ENCODE assay signal across 8 cellular contexts in the genomic region with DNA sequence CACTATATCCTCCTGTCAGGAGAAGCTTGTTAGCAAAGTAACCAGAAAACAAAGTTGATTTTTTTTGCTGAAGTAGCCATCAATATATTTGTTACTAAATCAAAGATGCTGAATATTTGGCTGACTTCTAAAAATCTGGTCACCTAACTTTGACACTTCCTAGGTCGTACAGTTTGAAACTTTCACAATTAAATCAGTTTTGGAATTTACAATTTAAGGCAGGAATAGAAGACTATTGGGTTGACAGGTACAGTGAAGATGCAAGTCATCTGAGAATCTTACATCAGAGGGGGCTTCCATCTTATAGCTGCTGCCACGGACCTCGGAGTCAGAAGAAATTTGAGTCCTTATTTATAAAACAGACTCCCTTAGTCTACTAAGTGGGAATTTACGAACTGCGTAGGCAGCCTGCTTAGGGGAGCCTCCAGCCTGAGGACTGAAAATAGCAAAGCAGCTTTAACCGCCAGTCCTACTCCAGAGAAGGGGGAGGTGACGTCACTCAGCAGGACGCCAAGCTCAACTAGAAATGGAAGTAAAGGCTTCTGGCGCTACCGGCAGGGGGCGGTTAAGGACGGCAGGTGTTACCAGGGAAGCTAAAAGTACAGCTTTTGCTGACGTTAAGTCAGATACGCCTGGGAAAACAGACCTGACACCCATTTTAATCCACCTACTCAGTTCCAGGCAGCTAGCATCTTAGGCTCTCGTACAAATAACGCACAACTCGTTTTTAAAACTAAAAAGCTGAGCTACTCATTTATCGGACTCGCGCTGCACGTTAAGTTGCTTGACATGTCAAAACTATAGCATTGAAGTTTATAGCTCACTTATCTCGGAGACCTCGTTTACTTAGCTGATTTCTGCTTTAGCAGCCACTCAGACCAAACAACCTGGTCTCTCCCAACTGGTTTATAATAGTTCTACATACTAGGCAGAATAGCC.
DNase-seq lines count a peak whose midpoint lies in the region; ATAC-seq, FAIRE-seq and TF ChIP-seq lines count a peak whose summit lies in the region.

No MANE protein-coding gene starts in this region.

- no peak overlapping the region for H4K8ac ChIP-seq in H1 (ENCODE audit: extremely low read depth, insufficient read depth, low read length)

- 1% methylated on average over 23 of the region's 23 CpGs; no CpG with 5 or more reads in 1 of the 2 experiments for WGBS in H1 (ENCODE audit: extremely low coverage in 1 of 2, insufficient coverage in 1 of 2, insufficient read length in 1 of 2, insufficient replicate concordance in 2 of 2, low coverage in 1 of 2, low lambda C conversion rate in 2 of 2, missing lambda C conversion rate in 1 of 2), 2 experiments

- H3K36me3 Mint-ChIP-seq in CD8-positive, alpha-beta T cell, result no peaks in the 10 kb centered on the region
- no peaks in the 10 kb centered on the region for H3K36me3 Mint-ChIP-seq in mesothelial cell of epicardium

- no peak overlapping the region for H4K91ac ChIP-seq in H1 (replicated peaks; ENCODE audit: insufficient read length, low read length)

- peaks cover 25% of the 10 kb centered on the region for H3K4me1 ChIP-seq in CD8-positive, alpha-beta T cell (ENCODE audit: insufficient read depth, low read length)
- peaks cover 3 to 26% (median 10%) of the 10 kb centered on the region in 4 experiments; a peak in 5 of 7 replicates for H3K4me1 ChIP-seq in H1 (replicated peaks in 1 of 4; ENCODE audit: control insufficient read depth in 3 of 4, insufficient read depth in 4 of 4, low read length in 3 of 4)

- no peak overlapping the region for H3K18ac ChIP-seq in H1 (ENCODE audit: extremely low read depth, low read length)

- no peaks in the 10 kb centered on the region for H3K27me3 ChIP-seq in CD8-positive, alpha-beta T cell (ENCODE audit: insufficient read depth, low read length)
- H3K27me3 ChIP-seq in H1 (replicated peaks in 1 of 4; ENCODE audit: control insufficient read depth in 3 of 4, extremely low read depth in 1 of 4, insufficient read depth in 3 of 4, low read length in 3 of 4), result no peaks in the 10 kb centered on the region

- H3K23me2 ChIP-seq in H1 (ENCODE audit: low read depth, low read length), result peaks cover 12% of the 10 kb centered on the region

- POLR2A ChIA-PET in CD8-positive, alpha-beta T cell (lab: Charles Lee), result interaction anchor here (0.6 to 15.9 kb wide), 49 partner anchors 7 to 1869 kb away, joined by 3 to 506 read pairs (median 6); a partner anchor contains a TSS
- POLR2A ChIA-PET in H1 (lab: Charles Lee; ENCODE audit: partially characterized antibody), result interaction anchor here (0.7 to 43.5 kb wide), 49 partner anchors 1 to 1868 kb away, joined by 3 to 1982 read pairs (median 8); a partner anchor contains a TSS

- H3K23ac ChIP-seq in H1 (ENCODE audit: insufficient read length), result no peak overlapping the region

- FAIRE-seq in H1 (lab: Jason Lieb, UNC), result peak; percentile 81

- H2AFZ ChIP-seq in H1 (ENCODE audit: low read length), result no peak overlapping the region

- H2BK20ac ChIP-seq in H1 (ENCODE audit: low read length), result no peak overlapping the region

- peak; percentile 74 to 98 (median 89) for DNase-seq in CD8-positive, alpha-beta T cell
- DNase-seq in GM20000 (ENCODE audit: low spot score), result peak; percentile 58
- DNase-seq in HT-29 (ENCODE audit: low spot score), result peak; percentile 96
- DNase-seq in NK-92 treated with Interleukin-12 subunit alpha and Interleukin-12 subunit beta, amount 100 ng/mL, for 24 hours (lab: John Stamatoyannopoulos, UW), result peak; percentile 86
- peak; percentile 58 to 74 (median 66) for DNase-seq in activated CD8-positive, alpha-beta memory T cell treated with anti-CD3 and anti-CD28 coated beads for 48 hours (ENCODE audit: low read depth in 2 of 3, low spot score in 2 of 3)
- DNase-seq in H1 (ENCODE audit: low read depth in 1 of 2, low spot score in 2 of 2), result peak; percentile 90 to 93
- DNase-seq in mesothelial cell of epicardium (ENCODE audit: low spot score in 2 of 2, unreplicated experiment in 2 of 2), result peak; percentile 85 to 93
- peak; percentile 82 to 87 for DNase-seq in stimulated activated CD8-positive, alpha-beta memory T cell treated with anti-CD3 and anti-CD28 coated beads, Interleukin-15, amount 100 ng/mL, for 48 hours (ENCODE audit: low read depth in 2 of 2)

- CTCF ChIA-PET in CD8-positive, alpha-beta T cell (lab: Charles Lee), result interaction anchor here (0.7 to 4.4 kb wide), 23 partner anchors 10 to 244 kb away, joined by 3 to 51 read pairs (median 5); a partner anchor contains a TSS
- CTCF ChIA-PET in H1 (lab: Charles Lee; ENCODE audit: partially characterized antibody), result interaction anchor here (0.6 to 3.1 kb wide), 19 partner anchors 10 to 1313 kb away, joined by 3 to 13 read pairs (median 4); a partner anchor contains a TSS

- no peaks in the 10 kb centered on the region for H3K36me3 ChIP-seq in CD8-positive, alpha-beta T cell (ENCODE audit: insufficient read depth, low read length)
- H3K36me3 ChIP-seq in H1 (ENCODE audit: control insufficient read depth in 2 of 4, insufficient read depth in 4 of 4, low read length in 3 of 4), result no peaks in the 10 kb centered on the region

- H3K27me3 Mint-ChIP-seq in CD8-positive, alpha-beta T cell (ENCODE audit: low read depth), result no peaks in the 10 kb centered on the region
- no peaks in the 10 kb centered on the region for H3K27me3 Mint-ChIP-seq in mesothelial cell of epicardium (ENCODE audit: low read depth)

- H3K9ac ChIP-seq in H1 (replicated peaks in 1 of 4; ENCODE audit: extremely low read depth in 1 of 4, low read depth in 3 of 4, low read length in 3 of 4), result peak overlapping the region in 3 of 4 experiments; percentile 83 to 88 (median 86); a peak in 6 of 7 replicates

- peak overlapping the region; percentile 93 for H3K27ac ChIP-seq in CD8-positive, alpha-beta T cell (ENCODE audit: low read depth, low read length)
- peak overlapping the region; percentile 80 for H3K27ac ChIP-seq in H1 (ENCODE audit: low read depth, low read length)

- intact Hi-C loops in CD8-positive, alpha-beta T cell (cut with DNase I, micrococcal nuclease), result loop anchor here (1.0 to 10.0 kb wide), 11 partner anchors 19 to 1866 kb away; a partner anchor contains a TSS

- peak; percentile 80 for TF ChIP-seq CTCF in CD8-positive, alpha-beta T cell (IDR thresholded peaks at IDR 0.05)
- TF ChIP-seq CTCF in GM20000 (IDR thresholded peaks at IDR 0.05; ENCODE audit: extremely low read depth, missing control alignments) (peak; percentile 94), H1 (IDR thresholded peaks at IDR 0.05; ENCODE audit: control extremely low read depth in 1 of 3, insufficient read depth in 1 of 3, low read depth in 1 of 3, low read length in 3 of 3) (peak; percentile 63 to 93 (median 77)), mesothelial cell of epicardium (IDR thresholded peaks at IDR 0.05; ENCODE audit: unreplicated experiment) (peak; percentile 83)

- no peak overlapping the region for H2BK120ac ChIP-seq in H1 (replicated peaks; ENCODE audit: low read depth, low read length)

- H3K4me2 ChIP-seq in H1 (ENCODE audit: insufficient read depth in 1 of 2, low read depth in 2 of 2, low read length in 2 of 2), result peak overlapping the region; percentile 73 to 81

- no peaks in the 10 kb centered on the region for H3K9me3 ChIP-seq in CD8-positive, alpha-beta T cell (ENCODE audit: low read length)
- H3K9me3 ChIP-seq in H1 (ENCODE audit: insufficient read depth in 2 of 2, low read depth in 1 of 2, low read length in 1 of 2), result no peaks in the 10 kb centered on the region; a peak in 1 of 4 replicates

- peak overlapping the region; percentile 85; the same call in 1 of the 2 replicates for H2BK5ac ChIP-seq in H1 (ENCODE audit: low read depth, low read length)

- no peaks in the 10 kb centered on the region for H3K79me2 ChIP-seq in H1 (ENCODE audit: control insufficient read depth in 1 of 2, insufficient read depth in 2 of 2, low read length in 2 of 2)

- no peak overlapping the region for H4K5ac ChIP-seq in H1 (ENCODE audit: insufficient read length, low read depth, low read length)

- no peaks in the 10 kb centered on the region for H3K79me1 ChIP-seq in H1 (ENCODE audit: low read depth, low read length)

- TF ChIP-seq POLR2A in H1 (IDR thresholded peaks at IDR 0.05; ENCODE audit: control extremely low read depth in 1 of 2, low read depth in 2 of 2, low read length in 2 of 2), result peak; percentile 85 to 91; a peak in 2 of 3 replicates

- peak overlapping the region; percentile 50 for H3K4me3 ChIP-seq in CD8-positive, alpha-beta T cell (ENCODE audit: low read depth, low read length)
- peak overlapping the region; percentile 75 to 89 (median 82) for H3K4me3 ChIP-seq in H1 (ENCODE audit: extremely low read depth in 1 of 4, insufficient read depth in 2 of 4, low read depth in 3 of 4, low read length in 4 of 4)

- peaks cover 0 to 4% of the 10 kb centered on the region in 2 experiments for H4K20me1 ChIP-seq in H1 (replicated peaks in 1 of 2; ENCODE audit: control insufficient read depth in 1 of 2, insufficient read depth in 2 of 2, low read length in 2 of 2)

- H3K14ac ChIP-seq in H1 (ENCODE audit: insufficient read length), result no peak overlapping the region

- peak overlapping the region; percentile 98 for H3K27ac Mint-ChIP-seq in CD8-positive, alpha-beta T cell
- peak overlapping the region; percentile 97 for H3K27ac Mint-ChIP-seq in mesothelial cell of epicardium

- H2BK12ac ChIP-seq in H1 (ENCODE audit: low read depth, low read length), result no peak overlapping the region

- H3K9me3 Mint-ChIP-seq in CD8-positive, alpha-beta T cell, result no peaks in the 10 kb centered on the region
- H3K9me3 Mint-ChIP-seq in mesothelial cell of epicardium, result no peaks in the 10 kb centered on the region

- peak in 1 of 2 experiments; percentile 43; a peak in 1 of 3 replicates for TF ChIP-seq EP300 in H1 (IDR thresholded peaks at IDR 0.05; ENCODE audit: borderline replicate concordance in 1 of 2, low read depth in 2 of 2, low read length in 2 of 2)

- H3K4ac ChIP-seq in H1 (replicated peaks; ENCODE audit: insufficient read length, low read depth, low read length), result peak overlapping the region; percentile 76

- no peak overlapping the region for H3K56ac ChIP-seq in H1 (replicated peaks; ENCODE audit: insufficient read length, low read depth, low read length)

- peak overlapping the region; percentile 86 for H3K4me3 Mint-ChIP-seq in CD8-positive, alpha-beta T cell
- H3K4me3 Mint-ChIP-seq in mesothelial cell of epicardium, result peak overlapping the region; percentile 93

- ATAC-seq in CD8-positive, alpha-beta T cell, result peak; percentile 43

- H3K4me1 Mint-ChIP-seq in CD8-positive, alpha-beta T cell (ENCODE audit: low read depth), result peaks cover 48% of the 10 kb centered on the region
- H3K4me1 Mint-ChIP-seq in mesothelial cell of epicardium, result peaks cover 59% of the 10 kb centered on the region

- H2BK15ac ChIP-seq in H1 (ENCODE audit: low read length), result no peak overlapping the region

- peak; percentile 45 to 47 for TF ChIP-seq RAD21 in H1 (IDR thresholded peaks at IDR 0.05 in 1 of 2, conservative IDR thresholded peaks at IDR 0.05 in 1 of 2; ENCODE audit: low read depth in 2 of 2, low read length in 2 of 2)

- no peak overlapping the region for H2AK5ac ChIP-seq in H1 (ENCODE audit: low read depth, low read length)

TF ChIP-seq in H1, 55 proteins besides CTCF, POLR2A, EP300 and RAD21 (continues in another document):
- TF ChIP-seq ASH2L (IDR thresholded peaks at IDR 0.05; ENCODE audit: low read length), result no peak
- TF ChIP-seq SUZ12 (IDR thresholded peaks at IDR 0.05; ENCODE audit: low read length), result no peak
- TF ChIP-seq JUN (IDR thresholded peaks at IDR 0.05; ENCODE audit: low read depth, low read length), result peak; percentile 68
- no peak for TF ChIP-seq RBBP5 (IDR thresholded peaks at IDR 0.05; ENCODE audit: borderline replicate concordance, low read depth, low read length)

Comparison
In these comparisons a context has a peak if more than half of its experiments do, and no peak if none do; other contexts are left out.
1. Peak in every context shown above with its lines: DNase-seq, ATAC-seq, H3K4me3 ChIP-seq and H3K27ac ChIP-seq.